In genomic region chrX:24466025-24466424, GRCh38 we compare ENCODE assay signal across 8 cellular contexts. TPM values are rescaled to one million over a fixed set of nuclear protein-coding genes. Genes with fewer than 3 reads are reported as not detected.
DNase-seq lines count a peak whose midpoint lies in the region; ATAC-seq and TF ChIP-seq lines count a peak whose summit lies in the region.

No MANE protein-coding gene starts in this region.

- H3K36me3 Mint-ChIP-seq in activated B cell treated with CpG ODN at 0.5 μM for 24 hours (ENCODE audit: low read depth): no peaks in the 10 kb centered on the region

- H3K4me1 Mint-ChIP-seq in activated B cell treated with CpG ODN at 0.5 μM for 24 hours: peaks cover 50% of the 10 kb centered on the region
- H3K4me1 Mint-ChIP-seq in stimulated activated naive CD8-positive, alpha-beta T cell treated with anti-CD3 and anti-CD28 coated beads, Interleukin-15, amount 100 ng/mL, for 72 hours: peaks cover 47% of the 10 kb centered on the region

- peak overlapping the region; percentile 35 for H3K27ac Mint-ChIP-seq in activated B cell treated with CpG ODN at 0.5 μM for 24 hours
- H3K27ac Mint-ChIP-seq in stimulated activated naive CD8-positive, alpha-beta T cell treated with anti-CD3 and anti-CD28 coated beads, Interleukin-15, amount 100 ng/mL, for 72 hours: peak overlapping the region; percentile 72 to 83

- H3K27me3 Mint-ChIP-seq in activated B cell treated with CpG ODN at 0.5 μM for 24 hours: no peaks in the 10 kb centered on the region
- no peaks in the 10 kb centered on the region for H3K27me3 Mint-ChIP-seq in stimulated activated naive CD8-positive, alpha-beta T cell treated with anti-CD3 and anti-CD28 coated beads, Interleukin-15, amount 100 ng/mL, for 72 hours

- peak; percentile 2 for DNase-seq in NK-92 treated with Interleukin-12 subunit alpha and Interleukin-12 subunit beta, amount 100 ng/mL, for 24 hours (lab: John Stamatoyannopoulos, UW)
- DNase-seq in NK-92 (lab: John Stamatoyannopoulos, UW; ENCODE audit: unreplicated experiment) (no peak), activated B cell treated with CpG ODN at 0.5 μM for 24 hours (no peak), kidney epithelial cell (ENCODE audit: low read depth) (no peak), cerebellar cortex (ENCODE audit: low spot score) (no peak), kidney glomerular epithelial cell (lab: John Stamatoyannopoulos, UW) (no peak), pons (ENCODE audit: low spot score) (no peak)
- DNase-seq in stimulated activated naive CD8-positive, alpha-beta T cell treated with anti-CD3 and anti-CD28 coated beads, Interleukin-15, amount 100 ng/mL, for 72 hours: no peak

- CTCF ChIA-PET in activated B cell treated with CpG ODN at 0.5 μM for 24 hours (lab: Charles Lee): interaction anchor here (1.0 to 1.1 kb wide), 2 partner anchors 21 to 70 kb away, joined by 5 read pairs; no protein-coding TSS in a partner anchor

- intact Hi-C loops in activated B cell treated with CpG ODN at 0.5 μM for 24 hours (cut with micrococcal nuclease): loop anchor here (5.0 to 10.0 kb wide), 3 partner anchors 319 to 801 kb away; partner anchors contain the start of genes EIF2S3, PRDX4 and ZFX

- peak overlapping the region; percentile 66 for H3K4me3 ChIP-seq in kidney epithelial cell (ENCODE audit: low read depth, low read length)

- H3K36me3 ChIP-seq in kidney epithelial cell (ENCODE audit: control insufficient read depth, insufficient read depth, low read length): no peaks in the 10 kb centered on the region

- POLR2A ChIA-PET in activated B cell treated with CpG ODN at 0.5 μM for 24 hours (lab: Charles Lee): interaction anchor here (4.8 kb wide), 1 partner anchor 14 kb away, joined by 38 read pairs; no protein-coding TSS in a partner anchor

- TF ChIP-seq CTCF in activated B cell treated with CpG ODN at 0.5 μM for 24 hours (IDR thresholded peaks at IDR 0.05) (no peak), kidney epithelial cell (IDR thresholded peaks at IDR 0.05; ENCODE audit: insufficient read depth, low read length, poor library complexity, severe bottlenecking) (no peak)

- ATAC-seq in activated B cell treated with CpG ODN at 0.5 μM for 24 hours (ENCODE audit: low read depth): no peak
- ATAC-seq in stimulated activated naive CD8-positive, alpha-beta T cell treated with anti-CD3 and anti-CD28 coated beads, Interleukin-15, amount 100 ng/mL, for 72 hours: no peak

- peak overlapping the region; percentile 74 for H3K4me3 Mint-ChIP-seq in activated B cell treated with CpG ODN at 0.5 μM for 24 hours
- H3K4me3 Mint-ChIP-seq in stimulated activated naive CD8-positive, alpha-beta T cell treated with anti-CD3 and anti-CD28 coated beads, Interleukin-15, amount 100 ng/mL, for 72 hours: peak overlapping the region; percentile 56 to 87

- no peaks in the 10 kb centered on the region for H3K27me3 ChIP-seq in kidney epithelial cell (ENCODE audit: control insufficient read depth, insufficient read depth, low read length)

- H3K9me3 Mint-ChIP-seq in activated B cell treated with CpG ODN at 0.5 μM for 24 hours: no peaks in the 10 kb centered on the region
- H3K9me3 Mint-ChIP-seq in stimulated activated naive CD8-positive, alpha-beta T cell treated with anti-CD3 and anti-CD28 coated beads, Interleukin-15, amount 100 ng/mL, for 72 hours: no peaks in the 10 kb centered on the region

RNA-seq across cellular contexts. Expression of gene PDK3, which starts 0.9 kb away (rescaled TPM):
- total RNA-seq in activated B cell treated with CpG ODN at 0.5 μM for 24 hours (13.6 and 13.9 TPM in 2 replicates), kidney epithelial cell (5.2 and 10.5 TPM in 2 replicates)
